ENCODE assay signal across 28 cellular contexts in genomic region chr6:43328528-43328927, GRCh38. TPM values are rescaled to one million over a fixed set of nuclear protein-coding genes. Genes with fewer than 3 reads are reported as not detected.
A peak's percentile ranks its signal among the peaks of the same experiment; 100 is the strongest.
DNase-seq lines count a peak whose midpoint lies in the region; ATAC-seq and TF ChIP-seq lines count a peak whose summit lies in the region.
"Had no signal": no experiment of that assay in that cellular context is flagged by ENCODE, and none has a peak within 500 bp of the region (broad histone marks: within the 10 kb centered on the region; RNA-seq: fewer than 3 reads in every experiment).

No MANE protein-coding gene starts in this region.

- DNase-seq in HT-29 (ENCODE audit: low spot score), result peak; percentile 44
- DNase-seq in activated B cell treated with CpG ODN at 0.5 μM for 24 hours, result no peak
- DNase-seq in right cardiac atrium, result peak in 2 of 3 donors; percentile 59 to 63
- DNase-seq in renal cortical epithelial cell (ENCODE audit: low read depth), result peak; percentile 54
- no peak for DNase-seq in SK-N-DZ (ENCODE audit: low spot score)
- DNase-seq in cerebellar cortex (ENCODE audit: low spot score), result no peak
- no peak for DNase-seq in occipital lobe (lab: John Stamatoyannopoulos, UW)
- DNase-seq: activated CD4-positive, alpha-beta memory T cell treated with anti-CD3 and anti-CD28 coated beads for 36 hours; activated naive CD4-positive, alpha-beta T cell treated with anti-CD3 and anti-CD28 coated beads, Interleukin-2, amount 10 ng/mL, durations not matched to agents 7 days and 5 days; activated T-cell treated with anti-CD3 and anti-CD28 coated beads, Interleukin-2, amount 50 U/mL, for 24 hours; AML-193; CD8-positive, alpha-beta memory T cell; effector CD8-positive, alpha-beta T cell; H9; NCI-H1417 treated with DMSO at 0.1 percent for 48 hours; NCI-H2171; NCI-H526; SHP77; WERI-Rb-1 had no signal

- H3K9me3 ChIP-seq in right cardiac atrium (ENCODE audit: control insufficient read depth, low read length), result no peaks in the 10 kb centered on the region
- H3K9me3 ChIP-seq: ascending aorta, esophagus muscularis mucosa had no signal

- POLR2A ChIA-PET in activated B cell treated with CpG ODN at 0.5 μM for 24 hours (lab: Charles Lee), result no interaction called here

- no peaks in the 10 kb centered on the region for H3K27me3 ChIP-seq in right cardiac atrium (ENCODE audit: control insufficient read depth, insufficient read depth)
- H3K27me3 ChIP-seq: ascending aorta, esophagus muscularis mucosa, neural progenitor cell had no signal

- CTCF ChIA-PET in activated B cell treated with CpG ODN at 0.5 μM for 24 hours (lab: Charles Lee), result interaction anchor here (2.0 to 2.6 kb wide), 2 partner anchors 20 to 99 kb away, joined by 4 to 7 read pairs; partner anchors contain the start of genes CRIP3 and DNPH1

- no peaks in the 10 kb centered on the region for H3K4me1 ChIP-seq in right cardiac atrium (ENCODE audit: control insufficient read depth, insufficient read depth, low read length)
- H3K4me1 ChIP-seq: ascending aorta, esophagus muscularis mucosa, neural progenitor cell had no signal

- no peak overlapping the region for H3K4me3 Mint-ChIP-seq in activated B cell treated with CpG ODN at 0.5 μM for 24 hours
- H3K4me3 Mint-ChIP-seq: activated CD4-positive, alpha-beta memory T cell treated with anti-CD3 and anti-CD28 coated beads for 36 hours; activated naive CD4-positive, alpha-beta T cell treated with anti-CD3 and anti-CD28 coated beads, Interleukin-2, amount 10 ng/mL, durations not matched to agents 7 days and 5 days; activated T-cell treated with anti-CD3 and anti-CD28 coated beads, Interleukin-2, amount 50 U/mL, for 24 hours; CD8-positive, alpha-beta memory T cell; H9; neural progenitor cell; T-helper 1 cell treated with Interleukin-12 subunit alpha and Interleukin-12 subunit beta and Interleukin-4 antibody, amounts not matched to agents 30 μg/mL and 1 μg/mL, for 36 hours had no signal

- H3K36me3 Mint-ChIP-seq in activated B cell treated with CpG ODN at 0.5 μM for 24 hours (ENCODE audit: low read depth), result peaks cover 52% of the 10 kb centered on the region
- H3K36me3 Mint-ChIP-seq: activated CD4-positive, alpha-beta memory T cell treated with anti-CD3 and anti-CD28 coated beads for 36 hours; activated naive CD4-positive, alpha-beta T cell treated with anti-CD3 and anti-CD28 coated beads, Interleukin-2, amount 10 ng/mL, durations not matched to agents 7 days and 5 days; neural progenitor cell had no signal

- peaks cover 32% of the 10 kb centered on the region for H3K4me1 Mint-ChIP-seq in activated B cell treated with CpG ODN at 0.5 μM for 24 hours
- H3K4me1 Mint-ChIP-seq: H9, neural progenitor cell had no signal

- H3K9me3 Mint-ChIP-seq in activated B cell treated with CpG ODN at 0.5 μM for 24 hours, result no peaks in the 10 kb centered on the region
- H3K9me3 Mint-ChIP-seq: activated CD4-positive, alpha-beta memory T cell treated with anti-CD3 and anti-CD28 coated beads for 36 hours; activated naive CD4-positive, alpha-beta T cell treated with anti-CD3 and anti-CD28 coated beads, Interleukin-2, amount 10 ng/mL, durations not matched to agents 7 days and 5 days; activated T-cell treated with anti-CD3 and anti-CD28 coated beads, Interleukin-2, amount 50 U/mL, for 24 hours; CD8-positive, alpha-beta memory T cell; H9; neural progenitor cell; T-helper 1 cell treated with Interleukin-12 subunit alpha and Interleukin-12 subunit beta and Interleukin-4 antibody, amounts not matched to agents 30 μg/mL and 1 μg/mL, for 36 hours had no signal

- H3K4me3 ChIP-seq in right cardiac atrium (ENCODE audit: low read length), result no peak overlapping the region
- H3K4me3 ChIP-seq: ascending aorta, esophagus muscularis mucosa, neural progenitor cell had no signal

- H3K27ac ChIP-seq in right cardiac atrium (ENCODE audit: low read length), result peak overlapping the region; percentile 18
- H3K27ac ChIP-seq: ascending aorta, esophagus muscularis mucosa, neural progenitor cell, WERI-Rb-1 had no signal

- H3K27me3 Mint-ChIP-seq in activated B cell treated with CpG ODN at 0.5 μM for 24 hours, result no peaks in the 10 kb centered on the region
- H3K27me3 Mint-ChIP-seq: activated CD4-positive, alpha-beta memory T cell treated with anti-CD3 and anti-CD28 coated beads for 36 hours; activated naive CD4-positive, alpha-beta T cell treated with anti-CD3 and anti-CD28 coated beads, Interleukin-2, amount 10 ng/mL, durations not matched to agents 7 days and 5 days; activated T-cell treated with anti-CD3 and anti-CD28 coated beads, Interleukin-2, amount 50 U/mL, for 24 hours; CD8-positive, alpha-beta memory T cell had no signal

- ATAC-seq in activated B cell treated with CpG ODN at 0.5 μM for 24 hours (ENCODE audit: low read depth) (no peak), right cardiac atrium (peak; percentile 82 to 90)

- H3K27ac Mint-ChIP-seq in activated B cell treated with CpG ODN at 0.5 μM for 24 hours, result peak overlapping the region; percentile 31
- H3K27ac Mint-ChIP-seq: activated CD4-positive, alpha-beta memory T cell treated with anti-CD3 and anti-CD28 coated beads for 36 hours; activated naive CD4-positive, alpha-beta T cell treated with anti-CD3 and anti-CD28 coated beads, Interleukin-2, amount 10 ng/mL, durations not matched to agents 7 days and 5 days; activated T-cell treated with anti-CD3 and anti-CD28 coated beads, Interleukin-2, amount 50 U/mL, for 24 hours; H9; neural progenitor cell; T-helper 1 cell treated with Interleukin-12 subunit alpha and Interleukin-12 subunit beta and Interleukin-4 antibody, amounts not matched to agents 30 μg/mL and 1 μg/mL, for 36 hours had no signal

- intact Hi-C loops in activated B cell treated with CpG ODN at 0.5 μM for 24 hours (cut with micrococcal nuclease), result no loop called here
- intact Hi-C loops in right cardiac atrium (cut with DNase I), result loop anchor here in 1 of 4 donors (5.0 kb wide), 1 partner anchor 61 kb away; no protein-coding TSS in a partner anchor

- 23% methylated on average over 1 of the region's 1 CpG for WGBS in right cardiac atrium

- no peak for TF ChIP-seq CTCF in activated B cell treated with CpG ODN at 0.5 μM for 24 hours (IDR thresholded peaks at IDR 0.05)

RNA-seq across cellular contexts. Expression of gene CRIP3, which starts 19.9 kb away (rescaled TPM):
- not detected in 2 replicates for total RNA-seq in HT-29 (2014; rRNA removed; shearing (Covaris generic))
- 42.2 and 49.9 TPM in 2 replicates for total RNA-seq in activated B cell treated with CpG ODN at 0.5 μM for 24 hours
- 1 to 10 TPM; 1.5 to 3.4 (median 2.7) TPM for total RNA-seq in right cardiac atrium
- 2.6 TPM for polyA plus RNA-seq in right cardiac atrium
- total RNA-seq in renal cortical epithelial cell, result 0.25 TPM in 1 of 2 replicates, not detected in the other
- 0.80 and 1.7 TPM in 2 replicates for polyA plus RNA-seq in SK-N-DZ (2014; cell fraction: cytosol; rRNA removed)
- 7.4 and 8.1 TPM in 2 replicates for polyA plus RNA-seq in SK-N-DZ (2014; cell fraction: nucleus; rRNA removed)
- total RNA-seq in occipital lobe, result 3.9 TPM
- total RNA-seq: ascending aorta, esophagus muscularis mucosa, LHCN-M2 had no signal
- polyA plus RNA-seq: CD8-positive, alpha-beta memory T cell had no signal

RNA-seq across cellular contexts. Expression of gene SLC22A7, which starts 30.5 kb away (rescaled TPM):
- not detected in 2 replicates for total RNA-seq in HT-29 (2014; rRNA removed; shearing (Covaris generic))
- total RNA-seq in activated B cell treated with CpG ODN at 0.5 μM for 24 hours (not detected in 2 replicates), right cardiac atrium (not detected), renal cortical epithelial cell (not detected in 2 replicates), occipital lobe (0.31 TPM)
- polyA plus RNA-seq in right cardiac atrium, result not detected
- polyA plus RNA-seq in SK-N-DZ (2014; cell fraction: cytosol; rRNA removed), result not detected in 2 replicates
- 0.15 and 0.51 TPM in 2 replicates for polyA plus RNA-seq in SK-N-DZ (2014; cell fraction: nucleus; rRNA removed)
- total RNA-seq: activated CD4-positive, alpha-beta memory T cell treated with anti-CD3 and anti-CD28 coated beads for 36 hours; CD8-positive, alpha-beta memory T cell; chondrocyte; Daoy; esophagus muscularis mucosa; H9; LHCN-M2; mononuclear cell; ureter had no signal
- polyA plus RNA-seq: CD8-positive, alpha-beta memory T cell had no signal

RNA-seq across cellular contexts. Expression of gene ZNF318, which starts 40.9 kb away (rescaled TPM):
- total RNA-seq in HT-29 (2014; rRNA removed; shearing (Covaris generic)), result 4.6 and 4.7 TPM in 2 replicates
- total RNA-seq in activated B cell treated with CpG ODN at 0.5 μM for 24 hours (135 and 159 TPM in 2 replicates), right cardiac atrium (10 to 100 TPM in 3 of 4 donors, 1 to 10 TPM in 1; 9.2 to 14.0 (median 11.4) TPM), renal cortical epithelial cell (3.8 and 11.6 TPM in 2 replicates), occipital lobe (12.9 TPM)
- 4.6 TPM for polyA plus RNA-seq in right cardiac atrium
- polyA plus RNA-seq in SK-N-DZ (2014; cell fraction: cytosol; rRNA removed), result 7.9 and 9.1 TPM in 2 replicates
- 11.6 and 21.6 TPM in 2 replicates for polyA plus RNA-seq in SK-N-DZ (2014; cell fraction: nucleus; rRNA removed)

Comparison
In these comparisons a context has a peak if more than half of its experiments do, and no peak if none do; other contexts are left out.
1. DNase-seq: peak in HT-29 (single experiment), right cardiac atrium (2 of 3) and renal cortical epithelial cell (single experiment); none in activated B cell treated with CpG ODN at 0.5 μM for 24 hours (single experiment), SK-N-DZ (single experiment), cerebellar cortex (single experiment) and occipital lobe (single experiment).